ENCODE assay signal across 10 cellular contexts in genomic region chr10:88926484-88927249, GRCh38. TPM values are rescaled to one million over a fixed set of nuclear protein-coding genes. Genes with fewer than 3 reads are reported as not detected.
DNase-seq lines count a peak whose midpoint lies in the region; ATAC-seq and TF ChIP-seq lines count a peak whose summit lies in the region.
"Had no signal": no experiment of that assay in that cellular context is flagged by ENCODE, and none has a peak within 500 bp of the region (broad histone marks: within the 10 kb centered on the region; RNA-seq: fewer than 3 reads in every experiment).

No MANE protein-coding gene starts in this region.

- H3K4me3 Mint-ChIP-seq in chondrocyte (ENCODE audit: unreplicated experiment): no peak overlapping the region

- ATAC-seq in GM18519 (IDR thresholded peaks at IDR 0.05; ENCODE audit: low FRiP score, unreplicated experiment): no peak
- no peak for ATAC-seq in stimulated activated naive CD8-positive, alpha-beta T cell treated with anti-CD3 and anti-CD28 coated beads, Interleukin-15, Interleukin-2, amounts not matched to agents 100 U/mL and 50 U/mL, for 24 hours

- H3K9me3 Mint-ChIP-seq in chondrocyte (ENCODE audit: low read depth): no peaks in the 10 kb centered on the region

- POLR2A ChIA-PET in A673 (lab: Charles Lee; ENCODE audit: low non-redundant PET): no interaction called here

- H3K27ac ChIP-seq in A673 (ENCODE audit: low read depth, low read length, poor library complexity, severe bottlenecking) (peak overlapping the region; percentile 43), mucosa of rectum (ENCODE audit: low read depth in 2 of 2, low read length in 2 of 2) (peak overlapping the region; percentile 11 to 38)

- H3K27ac Mint-ChIP-seq in chondrocyte (ENCODE audit: unreplicated experiment): peak overlapping the region; percentile 69

- TF ChIP-seq CTCF in A673 (conservative IDR thresholded peaks at IDR 0.05; ENCODE audit: low read depth, low read length) (no peak), chondrocyte (IDR thresholded peaks at IDR 0.05) (no peak)

- no peaks in the 10 kb centered on the region for H3K9me3 ChIP-seq in A673 (ENCODE audit: low read depth, low read length, poor library complexity, severe bottlenecking)
- H3K9me3 ChIP-seq in MG63: no peaks in the 10 kb centered on the region
- no peaks in the 10 kb centered on the region for H3K9me3 ChIP-seq in mucosa of rectum (ENCODE audit: control insufficient read depth in 2 of 2, low read length in 2 of 2)

- intact Hi-C loops in A673 (cut with micrococcal nuclease; ENCODE audit: unreplicated experiment): no loop called here

- DNase-seq in A673 (ENCODE audit: low spot score): no peak
- DNase-seq in MG63: peak; percentile 24
- no peak for DNase-seq in chondrocyte (ENCODE audit: low spot score)
- no peak for DNase-seq in stimulated activated naive CD4-positive, alpha-beta T cell treated with Interleukin-2 at 50 U/mL for 16 hours (lab: John Stamatoyannopoulos, UW)
- no peak for DNase-seq in mesenteric fat pad (ENCODE audit: low spot score)
- DNase-seq in stimulated activated naive CD8-positive, alpha-beta T cell treated with anti-CD3 and anti-CD28 coated beads, Interleukin-15, Interleukin-2, amounts not matched to agents 100 U/mL and 50 U/mL, for 24 hours: no peak
- DNase-seq: erythroblast, NCI-H524 treated with DMSO at 0.1 percent for 48 hours had no signal

- BruUV-seq in A673 (replicated peaks; lab: Mats Ljungman, UMichigan): no TSS peak

- CTCF ChIA-PET in A673 (lab: Charles Lee): no interaction called here

- no peak overlapping the region for H3K9ac ChIP-seq in mucosa of rectum (ENCODE audit: low read depth in 1 of 2, low read length in 2 of 2)

- H3K4me1 ChIP-seq in A673 (ENCODE audit: insufficient read depth, low read length, poor library complexity, severe bottlenecking): peaks cover 9% of the 10 kb centered on the region
- no peaks in the 10 kb centered on the region for H3K4me1 ChIP-seq in mucosa of rectum (ENCODE audit: control insufficient read depth in 2 of 2, insufficient read depth in 2 of 2, low read length in 2 of 2)

- peaks cover 27% of the 10 kb centered on the region for H3K36me3 ChIP-seq in A673 (ENCODE audit: insufficient read depth, low read length, poor library complexity, severe bottlenecking)
- peaks cover 56% of the 10 kb centered on the region for H3K36me3 ChIP-seq in MG63
- H3K36me3 ChIP-seq in mucosa of rectum (ENCODE audit: control insufficient read depth in 2 of 2, insufficient read depth in 2 of 2, low read length in 2 of 2): peaks cover 10 to 11% of the 10 kb centered on the region in 2 donors

- no peaks in the 10 kb centered on the region for H3K36me3 Mint-ChIP-seq in chondrocyte (ENCODE audit: low read depth)

- H3K27me3 ChIP-seq in A673 (replicated peaks; ENCODE audit: insufficient read depth, low read depth, low read length, poor library complexity): no peaks in the 10 kb centered on the region
- H3K27me3 ChIP-seq in MG63: no peaks in the 10 kb centered on the region
- no peaks in the 10 kb centered on the region for H3K27me3 ChIP-seq in mucosa of rectum (ENCODE audit: control insufficient read depth in 2 of 2, insufficient read depth in 2 of 2, low read length in 2 of 2)

- H3K4me3 ChIP-seq in A673 (ENCODE audit: low read depth, low read length, poor library complexity, severe bottlenecking): no peak overlapping the region
- no peak overlapping the region for H3K4me3 ChIP-seq in MG63
- peak overlapping the region in 1 of 2 donors; percentile 5 for H3K4me3 ChIP-seq in mucosa of rectum (ENCODE audit: low read length in 2 of 2)

- H3K4me1 Mint-ChIP-seq in chondrocyte (ENCODE audit: low read depth): peaks cover 15% of the 10 kb centered on the region

- H3K27me3 Mint-ChIP-seq in chondrocyte (ENCODE audit: low read depth): no peaks in the 10 kb centered on the region

RNA-seq across cellular contexts. Expression of gene ACTA2, which starts 25.9 kb away (rescaled TPM):
- total RNA-seq in A673 (2021) (52.2 and 78.4 TPM in 2 replicates), chondrocyte (846 to 4,145 TPM (median 3,929 TPM) in 3 replicates), mesenteric fat pad (204 TPM)
- total RNA-seq in MG63 (2014; rRNA removed; shearing (Covaris generic); ENCODE audit: low replicate concordance): 19.4 and 24.2 TPM in 2 replicates

RNA-seq across cellular contexts. Expression of gene STAMBPL1, which starts 46.6 kb away (rescaled TPM):
- total RNA-seq in A673 (2021) (61.2 and 71.8 TPM in 2 replicates), chondrocyte (1.6 to 2.7 TPM (median 2.1 TPM) in 3 replicates), mesenteric fat pad (5.1 TPM)
- 23.1 and 27.3 TPM in 2 replicates for total RNA-seq in MG63 (2014; rRNA removed; shearing (Covaris generic); ENCODE audit: low replicate concordance)
